In genomic region chr16:86505899-86506864, GRCh38 we compare ENCODE assay signal across 13 cellular contexts. TPM values are rescaled to one million over a fixed set of nuclear protein-coding genes. Genes with fewer than 3 reads are reported as not detected.
A peak's percentile ranks its signal among the peaks of the same experiment; 100 is the strongest.
DNase-seq lines count a peak whose midpoint lies in the region; ATAC-seq and TF ChIP-seq lines count a peak whose summit lies in the region.
"Had no signal": no experiment of that assay in that cellular context is flagged by ENCODE, and none has a peak within 500 bp of the region (broad histone marks: within the 10 kb centered on the region; RNA-seq: fewer than 3 reads in every experiment).

No MANE protein-coding gene starts in this region.

- no peak for TF ChIP-seq CTCF in CD4-positive, alpha-beta T cell (IDR thresholded peaks at IDR 0.05)
- TF ChIP-seq CTCF in Peyer's patch (IDR thresholded peaks at IDR 0.05) = no peak
- no peak for TF ChIP-seq CTCF in hepatocyte (IDR thresholded peaks at IDR 0.05; ENCODE audit: poor library complexity)
- TF ChIP-seq CTCF in GM20000 (IDR thresholded peaks at IDR 0.05; ENCODE audit: extremely low read depth, missing control alignments) = no peak

- H2AFZ ChIP-seq in hepatocyte = no peak overlapping the region
- no peak overlapping the region for H2AFZ ChIP-seq in trophoblast cell (ENCODE audit: insufficient read depth, low read length, poor library complexity)

- H4K20me1 ChIP-seq in hepatocyte (ENCODE audit: insufficient read depth, poor library complexity, severe bottlenecking) = peaks cover 6% of the 10 kb centered on the region

- H3K27ac Mint-ChIP-seq in CD4-positive, alpha-beta T cell = no peak overlapping the region

- H3K79me1 ChIP-seq in trophoblast cell (ENCODE audit: low read length) = no peaks in the 10 kb centered on the region

- TF ChIP-seq POLR2A in Peyer's patch (IDR thresholded peaks at IDR 0.05) = no peak

- no peak overlapping the region for H2BK120ac ChIP-seq in trophoblast cell (ENCODE audit: insufficient read depth, low read length, poor library complexity)

- DNase-seq in CD4-positive, alpha-beta T cell = no peak
- no peak for DNase-seq in Peyer's patch
- DNase-seq in hepatocyte (ENCODE audit: low spot score) = no peak
- DNase-seq in trophoblast cell = no peak
- DNase-seq in D341Med (ENCODE audit: low spot score) = no peak
- DNase-seq in GM20000 (ENCODE audit: low spot score) = no peak
- DNase-seq in AG20443 (ENCODE audit: low spot score) = no peak
- DNase-seq: DMS153; NCI-H2107; stimulated activated naive CD4-positive, alpha-beta T cell treated with Interleukin-2 at 50 U/mL for 16 hours had no signal

- no peaks in the 10 kb centered on the region for H3K36me3 Mint-ChIP-seq in CD4-positive, alpha-beta T cell (ENCODE audit: low read depth)

- no peak overlapping the region for H2BK12ac ChIP-seq in trophoblast cell (ENCODE audit: low read length)

- no peak overlapping the region for H3K27ac ChIP-seq in CD4-positive, alpha-beta T cell (ENCODE audit: low read depth, low read length)
- H3K27ac ChIP-seq in Peyer's patch (peak overlapping the region; percentile 70 to 99 (median 86)), hepatocyte (peak overlapping the region; percentile 99), trophoblast cell (ENCODE audit: low read depth, low read length) (no peak overlapping the region)
- H3K27ac ChIP-seq: cardiac muscle cell, KMS-11 had no signal

- WGBS in hepatocyte (ENCODE audit: low lambda C conversion rate, missing lambda C conversion rate) = 14% methylated on average over 27 of the region's 27 CpGs
- no CpG with 5 or more reads among the region's 27 CpGs for WGBS in trophoblast cell (ENCODE audit: extremely low coverage, insufficient coverage, insufficient read length)

- peaks cover 78% of the 10 kb centered on the region for H3K79me2 ChIP-seq in hepatocyte
- no peaks in the 10 kb centered on the region for H3K79me2 ChIP-seq in trophoblast cell (ENCODE audit: control insufficient read depth, insufficient read depth, low read length, poor library complexity)

- CTCF ChIA-PET in CD4-positive, alpha-beta T cell (lab: Charles Lee) = no interaction called here

- no peak overlapping the region for H4K12ac ChIP-seq in trophoblast cell (ENCODE audit: low read depth, low read length)

- intact Hi-C loops in CD4-positive, alpha-beta T cell (cut with DNase I, micrococcal nuclease) = no loop called here

- POLR2A ChIA-PET in CD4-positive, alpha-beta T cell (lab: Charles Lee) = no interaction called here

- H3K14ac ChIP-seq in trophoblast cell (ENCODE audit: low read length) = no peak overlapping the region

- H2BK5ac ChIP-seq in trophoblast cell (ENCODE audit: low read depth, low read length, poor library complexity) = no peak overlapping the region

- peak overlapping the region; percentile 89 for H3K4me2 ChIP-seq in hepatocyte
- no peak overlapping the region for H3K4me2 ChIP-seq in trophoblast cell (ENCODE audit: low read length)
- H3K4me2 ChIP-seq: KMS-11 had no signal

- H3K9me2 ChIP-seq in hepatocyte (replicated peaks; ENCODE audit: insufficient read depth) = no peaks in the 10 kb centered on the region

- H3K4me3 Mint-ChIP-seq in CD4-positive, alpha-beta T cell = peak overlapping the region; percentile 70

- H3K4ac ChIP-seq in trophoblast cell (ENCODE audit: low read depth, low read length) = no peak overlapping the region

- H3K9ac ChIP-seq in trophoblast cell (ENCODE audit: low read length) = peak overlapping the region; percentile 31
- H3K9ac ChIP-seq: KMS-11 had no signal

- H3K36me3 ChIP-seq in Peyer's patch (no peaks in the 10 kb centered on the region), hepatocyte (replicated peaks; ENCODE audit: insufficient read depth, low read depth) (no peaks in the 10 kb centered on the region), trophoblast cell (ENCODE audit: control insufficient read depth in 1 of 2, insufficient read depth in 2 of 2, low read length in 2 of 2) (no peaks in the 10 kb centered on the region)
- H3K36me3 ChIP-seq: cardiac muscle cell had no signal

- H3K27me3 ChIP-seq in CD4-positive, alpha-beta T cell (ENCODE audit: control insufficient read depth, insufficient read depth, low read length) = peaks cover 81% of the 10 kb centered on the region
- peaks cover 0 to 17% of the 10 kb centered on the region in 2 donors for H3K27me3 ChIP-seq in Peyer's patch
- H3K27me3 ChIP-seq in hepatocyte = peaks cover 88% of the 10 kb centered on the region
- H3K27me3 ChIP-seq in trophoblast cell (ENCODE audit: insufficient read depth, low read length) = peaks cover 98% of the 10 kb centered on the region

- H3K23ac ChIP-seq in trophoblast cell (ENCODE audit: low read length) = no peak overlapping the region

- no peak overlapping the region for H2AK5ac ChIP-seq in trophoblast cell (ENCODE audit: low read length)

- peak overlapping the region; percentile 3 to 61 (median 42) for H3K4me3 ChIP-seq in Peyer's patch
- H3K4me3 ChIP-seq in hepatocyte = peak overlapping the region; percentile 29
- H3K4me3 ChIP-seq in trophoblast cell (ENCODE audit: low read depth, low read length) = no peak overlapping the region
- H3K4me3 ChIP-seq: cardiac muscle cell had no signal

- no peak overlapping the region for H4K91ac ChIP-seq in trophoblast cell (ENCODE audit: low read depth, low read length)

- no peak overlapping the region for H3K18ac ChIP-seq in trophoblast cell (ENCODE audit: low read length)

- H3K9me3 Mint-ChIP-seq in CD4-positive, alpha-beta T cell = no peaks in the 10 kb centered on the region

- no peak overlapping the region for H4K8ac ChIP-seq in trophoblast cell (ENCODE audit: low read depth, low read length)

- H3K4me1 Mint-ChIP-seq in CD4-positive, alpha-beta T cell (ENCODE audit: low read depth) = peaks cover 33% of the 10 kb centered on the region

- no peaks in the 10 kb centered on the region for H3K9me3 ChIP-seq in CD4-positive, alpha-beta T cell (ENCODE audit: control insufficient read depth, low read length)
- no peaks in the 10 kb centered on the region for H3K9me3 ChIP-seq in Peyer's patch
- no peaks in the 10 kb centered on the region for H3K9me3 ChIP-seq in hepatocyte (ENCODE audit: low read depth)
- peaks cover 19% of the 10 kb centered on the region for H3K9me3 ChIP-seq in trophoblast cell (ENCODE audit: insufficient read depth, low read depth, low read length)

- H3K4me1 ChIP-seq in Peyer's patch = peaks cover 0 to 18% (median 9%) of the 10 kb centered on the region in 4 donors
- peaks cover 8% of the 10 kb centered on the region for H3K4me1 ChIP-seq in hepatocyte (ENCODE audit: insufficient read depth)
- H3K4me1 ChIP-seq in trophoblast cell (ENCODE audit: control insufficient read depth in 1 of 2, insufficient read depth in 2 of 2, low read length in 2 of 2) = peaks cover 3 to 13% of the 10 kb centered on the region in 2 experiments

- ATAC-seq in CD4-positive, alpha-beta T cell (ENCODE audit: poor library complexity) = no peak
- ATAC-seq in HG03097 (IDR thresholded peaks at IDR 0.05; ENCODE audit: low FRiP score, unreplicated experiment) = no peak

- H3K27me3 Mint-ChIP-seq in CD4-positive, alpha-beta T cell = peaks cover 76% of the 10 kb centered on the region

RNA-seq across cellular contexts. Expression of gene FOXF1, which starts 4.1 kb away (rescaled TPM):
- total RNA-seq in CD4-positive, alpha-beta T cell = not detected
- total RNA-seq in Peyer's patch = 10 to 100 TPM in 2 of 4 donors, 1 to 10 TPM in 2; 4.4 to 36.3 (median 9.0) TPM
- total RNA-seq in hepatocyte = 23.7 and 26.8 TPM in 2 replicates
- 30.0 and 37.4 TPM in 2 replicates for polyA plus RNA-seq in hepatocyte
- polyA plus RNA-seq in trophoblast cell (2013) = 0.08 and 0.11 TPM in 2 replicates

RNA-seq across cellular contexts. Expression of gene MTHFSD, which starts 48.9 kb away (rescaled TPM):
- total RNA-seq in CD4-positive, alpha-beta T cell = 1 to 10 TPM; 7.3 to 7.9 TPM
- total RNA-seq in Peyer's patch (10 to 100 TPM; 18.2 to 35.4 (median 21.9) TPM), hepatocyte (8.1 and 21.5 TPM in 2 replicates)
- polyA plus RNA-seq in hepatocyte = 11.5 and 15.3 TPM in 2 replicates
- 9.5 and 9.8 TPM in 2 replicates for polyA plus RNA-seq in trophoblast cell (2013)

Comparison
In these comparisons a context has a peak if more than half of its experiments do, and no peak if none do; other contexts are left out.
1. H3K27ac ChIP-seq: peak in Peyer's patch (4 of 4) and hepatocyte (single experiment); none in CD4-positive, alpha-beta T cell (single experiment) and trophoblast cell (single experiment).
2. RNA of gene FOXF1, which starts 4.1 kb away (total RNA-seq): 23.7 to 26.8 TPM in hepatocyte and 4.4 to 36.3 TPM in Peyer's patch; not detected in CD4-positive, alpha-beta T cell; every median in the first group is over 4 times any median in the second.